15 cellular contexts compared by ENCODE assay signal in genomic region chr15:38818156-38818745, GRCh38.
DNase-seq lines count a peak whose midpoint lies in the region; ATAC-seq, FAIRE-seq and TF ChIP-seq lines count a peak whose summit lies in the region.
"Had no signal": no experiment of that assay in that cellular context is flagged by ENCODE, and none has a peak within 500 bp of the region (broad histone marks: within the 10 kb centered on the region; RNA-seq: fewer than 3 reads in every experiment).

No MANE protein-coding gene starts in this region.

- H3K36me3 Mint-ChIP-seq in activated naive CD4-positive, alpha-beta T cell treated with anti-CD3 and anti-CD28 coated beads, Interleukin-2, amount 50 U/mL, for 24 hours, result no peaks in the 10 kb centered on the region
- H3K36me3 Mint-ChIP-seq in activated naive CD4-positive, alpha-beta T cell treated with anti-CD3 and anti-CD28 coated beads for 36 hours (ENCODE audit: low read depth), result no peaks in the 10 kb centered on the region

- no peak for TF ChIP-seq CTCF in PC-3 (conservative IDR thresholded peaks at IDR 0.05; ENCODE audit: low read depth, low read length)

- intact Hi-C loops in activated naive CD4-positive, alpha-beta T cell treated with anti-CD3 and anti-CD28 coated beads for 36 hours (cut with micrococcal nuclease), result loop anchor here (1.0 to 10.0 kb wide), 4 partner anchors 36 to 939 kb away; no protein-coding TSS in a partner anchor
- intact Hi-C loops in PC-3 (cut with micrococcal nuclease), result loop anchor here (5.0 to 10.0 kb wide), 2 partner anchors 617 to 939 kb away; no protein-coding TSS in a partner anchor

- peaks cover 3% of the 10 kb centered on the region for H3K27me3 Mint-ChIP-seq in activated naive CD4-positive, alpha-beta T cell treated with anti-CD3 and anti-CD28 coated beads, Interleukin-2, amount 50 U/mL, for 24 hours
- H3K27me3 Mint-ChIP-seq in activated naive CD4-positive, alpha-beta T cell treated with anti-CD3 and anti-CD28 coated beads for 36 hours (ENCODE audit: low read depth), result no peaks in the 10 kb centered on the region

- H3K9me3 Mint-ChIP-seq in activated naive CD4-positive, alpha-beta T cell treated with anti-CD3 and anti-CD28 coated beads, Interleukin-2, amount 50 U/mL, for 24 hours, result no peaks in the 10 kb centered on the region
- H3K9me3 Mint-ChIP-seq in activated naive CD4-positive, alpha-beta T cell treated with anti-CD3 and anti-CD28 coated beads for 36 hours, result no peaks in the 10 kb centered on the region

- H3K4me1 Mint-ChIP-seq in activated naive CD4-positive, alpha-beta T cell treated with anti-CD3 and anti-CD28 coated beads, Interleukin-2, amount 50 U/mL, for 24 hours, result peaks cover 5% of the 10 kb centered on the region
- H3K4me1 Mint-ChIP-seq in activated naive CD4-positive, alpha-beta T cell treated with anti-CD3 and anti-CD28 coated beads for 36 hours (ENCODE audit: low read depth), result peaks cover 8% of the 10 kb centered on the region
- H3K4me1 Mint-ChIP-seq: activated B cell treated with CpG ODN at 0.5 μM for 24 hours had no signal

- no peaks in the 10 kb centered on the region; the same call in 1 of the 2 replicates for H3K36me3 ChIP-seq in PC-3 (ENCODE audit: low read depth, low read length)
- no peaks in the 10 kb centered on the region for H3K36me3 ChIP-seq in effector memory CD4-positive, alpha-beta T cell (ENCODE audit: control insufficient read depth, insufficient read depth, low read length)
- no peaks in the 10 kb centered on the region for H3K36me3 ChIP-seq in small intestine (ENCODE audit: control insufficient read depth in 2 of 2, insufficient read depth in 2 of 2, low read length in 2 of 2)

- POLR2A ChIA-PET in PC-3 (lab: Charles Lee; ENCODE audit: unreplicated experiment), result no interaction called here

- no peak for ATAC-seq in PC-3

- no peak overlapping the region for H3K4me3 Mint-ChIP-seq in activated naive CD4-positive, alpha-beta T cell treated with anti-CD3 and anti-CD28 coated beads, Interleukin-2, amount 50 U/mL, for 24 hours
- H3K4me3 Mint-ChIP-seq in activated naive CD4-positive, alpha-beta T cell treated with anti-CD3 and anti-CD28 coated beads for 36 hours, result no peak overlapping the region
- H3K4me3 Mint-ChIP-seq: activated B cell treated with CpG ODN at 0.5 μM for 24 hours had no signal

- H3K4me3 ChIP-seq in PC-3 (ENCODE audit: low read length), result no peak overlapping the region; the same call in 1 of the 2 replicates
- no peak overlapping the region for H3K4me3 ChIP-seq in effector memory CD4-positive, alpha-beta T cell (ENCODE audit: insufficient read depth, low read depth, low read length, poor library complexity, severe bottlenecking)
- H3K4me3 ChIP-seq in small intestine (ENCODE audit: low read depth in 1 of 2, low read length in 2 of 2), result no peak overlapping the region
- H3K4me3 ChIP-seq: mucosa of descending colon, testis had no signal

- peak overlapping the region; percentile 58; the same call in 1 of the 2 replicates for H2AFZ ChIP-seq in PC-3 (ENCODE audit: low read length)

- CTCF ChIA-PET in activated naive CD4-positive, alpha-beta T cell treated with anti-CD3 and anti-CD28 coated beads for 36 hours (lab: Charles Lee), result no interaction called here
- CTCF ChIA-PET in PC-3 (lab: Charles Lee), result no interaction called here

- H3K27me3 ChIP-seq in PC-3 (ENCODE audit: low read length) (no peaks in the 10 kb centered on the region), small intestine (ENCODE audit: control insufficient read depth in 2 of 2, insufficient read depth in 2 of 2, low read length in 2 of 2) (no peaks in the 10 kb centered on the region)
- H3K27me3 ChIP-seq in effector memory CD4-positive, alpha-beta T cell (replicated peaks; ENCODE audit: control insufficient read depth, insufficient read depth, low read length, poor library complexity, severe bottlenecking), result no peaks in the 10 kb centered on the region
- H3K27me3 ChIP-seq: testis had no signal

- peaks cover 4% of the 10 kb centered on the region; the same call in 1 of the 2 replicates for H3K4me1 ChIP-seq in PC-3 (ENCODE audit: insufficient read depth, low read length)
- no peaks in the 10 kb centered on the region for H3K4me1 ChIP-seq in effector memory CD4-positive, alpha-beta T cell (ENCODE audit: control insufficient read depth, insufficient read depth, low read length, poor library complexity, severe bottlenecking)
- no peaks in the 10 kb centered on the region for H3K4me1 ChIP-seq in small intestine (ENCODE audit: control insufficient read depth in 2 of 2, insufficient read depth in 1 of 2, low read depth in 1 of 2, low read length in 1 of 2)

- WGBS in small intestine, 3 donors, result 82 to 86% (median 84%) methylated on average over 9 of the region's 9 CpGs

- H3K4me2 ChIP-seq in PC-3 (ENCODE audit: low read length), result peak overlapping the region; percentile 67

- H3K9me2 ChIP-seq in PC-3 (replicated peaks; ENCODE audit: low read length), result no peaks in the 10 kb centered on the region

- H3K27ac ChIP-seq in PC-3 (ENCODE audit: low read length), result no peak overlapping the region
- no peak overlapping the region for H3K27ac ChIP-seq in effector memory CD4-positive, alpha-beta T cell (ENCODE audit: insufficient read depth, low read length, poor library complexity, severe bottlenecking)
- no peak overlapping the region for H3K27ac ChIP-seq in small intestine (ENCODE audit: low read depth in 1 of 2, low read length in 1 of 2)
- H3K27ac ChIP-seq: epithelial cell of prostate, testis had no signal

- FAIRE-seq in urothelium cell line (lab: Jason Lieb, UNC), result no peak
- no peak for FAIRE-seq in small intestine (lab: Jason Lieb, UNC)
- FAIRE-seq: A204.1 had no signal

- no TSS peak for BruUV-seq in PC-3 (replicated peaks; lab: Mats Ljungman, UMichigan)

- H3F3A ChIP-seq in PC-3 (ENCODE audit: low read length, unreplicated experiment), result no peaks in the 10 kb centered on the region

- peak overlapping the region; percentile 68 for H3K27ac Mint-ChIP-seq in activated naive CD4-positive, alpha-beta T cell treated with anti-CD3 and anti-CD28 coated beads, Interleukin-2, amount 50 U/mL, for 24 hours
- H3K27ac Mint-ChIP-seq in activated naive CD4-positive, alpha-beta T cell treated with anti-CD3 and anti-CD28 coated beads for 36 hours, result no peak overlapping the region
- H3K27ac Mint-ChIP-seq: activated B cell treated with CpG ODN at 0.5 μM for 24 hours had no signal

- H3K9ac ChIP-seq in PC-3 (ENCODE audit: low read length), result no peak overlapping the region

- no peaks in the 10 kb centered on the region for H3K79me2 ChIP-seq in PC-3 (ENCODE audit: low read length)

- no peaks in the 10 kb centered on the region for H4K20me1 ChIP-seq in PC-3 (ENCODE audit: low read length)

- no peak for DNase-seq in activated naive CD4-positive, alpha-beta T cell treated with anti-CD3 and anti-CD28 coated beads for 36 hours
- DNase-seq in PC-3 (no peak), iPS-NIHi7 (ENCODE audit: extremely low spot score) (peak; percentile 25), urothelium cell line (ENCODE audit: low spot score) (peak; percentile 6), small intestine (no peak), amniotic stem cell (lab: John Stamatoyannopoulos, UW) (no peak)
- no peak for DNase-seq in effector memory CD4-positive, alpha-beta T cell
- DNase-seq: NCI-H2227 treated with DMSO at 0.1 percent for 48 hours, SIG-M5 had no signal

- H3K9me3 ChIP-seq in PC-3 (ENCODE audit: low read length) (no peaks in the 10 kb centered on the region), small intestine (ENCODE audit: control insufficient read depth, low read depth) (no peaks in the 10 kb centered on the region)
- no peaks in the 10 kb centered on the region for H3K9me3 ChIP-seq in effector memory CD4-positive, alpha-beta T cell (ENCODE audit: control insufficient read depth, low read length)
- H3K9me3 ChIP-seq: mucosa of descending colon, testis had no signal

Comparison
In these comparisons a context has a peak if more than half of its experiments do, and no peak if none do; other contexts are left out.
1. DNase-seq: peak in iPS-NIHi7 (single experiment) and urothelium cell line (single experiment); none in activated naive CD4-positive, alpha-beta T cell treated with anti-CD3 and anti-CD28 coated beads for 36 hours (single experiment), PC-3 (single experiment), effector memory CD4-positive, alpha-beta T cell (0 of 3), small intestine (single experiment) and amniotic stem cell (single experiment).